In the genomic region with DNA sequence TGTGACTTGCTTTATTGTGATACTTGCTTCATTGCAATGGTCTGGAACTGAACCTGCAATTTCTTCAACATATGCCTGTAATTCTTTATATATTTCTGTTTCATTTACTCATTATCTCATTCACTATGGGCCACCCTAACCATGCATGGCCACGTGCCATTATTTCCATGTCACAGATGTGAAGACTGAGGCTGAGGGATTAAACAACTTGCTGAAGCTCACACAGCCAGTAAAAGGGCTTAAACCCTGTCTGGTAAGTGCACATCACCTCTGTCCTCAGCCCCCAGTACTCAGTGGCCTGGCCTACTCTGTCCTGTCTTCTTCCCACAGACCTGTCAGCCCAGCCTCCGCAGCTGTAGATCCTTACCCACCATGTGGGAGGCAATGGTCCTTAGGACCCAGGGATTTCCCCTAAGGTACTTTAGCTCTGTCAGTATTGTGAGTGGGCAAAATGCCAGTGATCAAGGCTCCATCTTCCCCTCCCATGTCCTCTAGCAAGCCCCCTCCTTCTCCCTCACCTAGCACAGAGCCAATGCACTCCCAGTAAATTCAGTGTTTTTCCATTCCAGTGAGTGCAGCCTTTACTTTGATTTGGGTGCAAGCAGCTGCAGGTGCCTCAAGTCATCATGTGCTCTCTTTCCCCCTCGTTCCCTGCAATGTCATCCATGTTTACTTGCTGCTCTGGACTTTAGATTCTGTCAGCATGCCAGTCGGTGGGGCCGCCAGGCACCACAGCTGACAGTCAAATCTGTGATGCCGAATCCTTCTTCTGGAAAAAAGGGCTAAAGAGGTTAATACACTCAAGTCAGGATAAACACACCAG, we compare ENCODE assay signal across 1 cellular context.
TF ChIP-seq lines count a peak whose summit lies in the region.

No MANE protein-coding gene starts in this region.

TF ChIP-seq in HepG2, 621 proteins besides CTCF, POLR2A, EP300 and RAD21 (continued from another document and continues in another):
- TF ChIP-seq, protein P1, sequence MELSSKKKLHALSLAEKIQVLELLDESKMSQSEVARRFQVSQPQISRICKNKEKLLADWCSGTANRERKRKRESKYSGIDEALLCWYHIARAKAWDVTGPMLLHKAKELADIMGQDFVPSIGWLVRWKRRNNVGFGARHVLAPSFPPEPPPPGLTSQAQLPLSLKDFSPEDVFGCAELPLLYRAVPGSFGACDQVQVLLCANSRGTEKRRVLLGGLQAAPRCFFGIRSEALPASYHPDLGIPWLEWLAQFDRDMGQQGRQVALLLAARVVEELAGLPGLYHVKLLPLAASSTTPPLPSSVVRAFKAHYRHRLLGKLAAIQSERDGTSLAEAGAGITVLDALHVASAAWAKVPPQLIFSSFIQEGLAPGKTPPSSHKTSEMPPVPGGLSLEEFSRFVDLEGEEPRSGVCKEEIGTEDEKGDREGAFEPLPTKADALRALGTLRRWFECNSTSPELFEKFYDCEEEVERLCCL (CRISPR knock-in tag; IDR thresholded peaks at IDR 0.05; ENCODE audit: borderline replicate concordance) = no peak
- TF ChIP-seq BRD4 (CRISPR knock-in tag; IDR thresholded peaks at IDR 0.05) (0 out of 2 replicates have a peak, but pooled peaks have one; percentile 16), ZNF205 (CRISPR knock-in tag; IDR thresholded peaks at IDR 0.05) (peak; percentile 50; the same call in 1 of the 2 replicates), ZBTB34 (CRISPR knock-in tag; IDR thresholded peaks at IDR 0.05) (peak; percentile 88), KDM5B (CRISPR knock-in tag; IDR thresholded peaks at IDR 0.05; ENCODE audit: borderline replicate concordance) (peak; percentile 73; the same call in 1 of the 2 replicates), GABPA (IDR thresholded peaks at IDR 0.05; ENCODE audit: low read depth, low read length) (no peak), GABPA (CRISPR knock-in tag; IDR thresholded peaks at IDR 0.05; ENCODE audit: low read depth) (no peak), ZNF615 (CRISPR knock-in tag; IDR thresholded peaks at IDR 0.05; ENCODE audit: borderline replicate concordance) (no peak), ZBTB43 (CRISPR knock-in tag; conservative IDR thresholded peaks at IDR 0.05) (peak; percentile 70; the same call in 1 of the 2 replicates), ZFX (CRISPR knock-in tag; IDR thresholded peaks at IDR 0.05; ENCODE audit: low read depth) (peak; percentile 45; the same call in 1 of the 2 replicates), MXD3 (CRISPR knock-in tag; IDR thresholded peaks at IDR 0.05) (no peak), ZNF672 (CRISPR knock-in tag; IDR thresholded peaks at IDR 0.05) (no peak), MED8 (CRISPR knock-in tag; IDR thresholded peaks at IDR 0.05; ENCODE audit: insufficient replicate concordance) (peak; percentile 52), CHD2 (IDR thresholded peaks at IDR 0.05; ENCODE audit: low read depth, low read length) (no peak), SNAI1 (CRISPR knock-in tag; IDR thresholded peaks at IDR 0.05; ENCODE audit: borderline replicate concordance) (peak; percentile 90), ZNF354B (CRISPR knock-in tag; IDR thresholded peaks at IDR 0.05) (no peak), RFXAP (CRISPR knock-in tag; IDR thresholded peaks at IDR 0.05; ENCODE audit: borderline replicate concordance) (no peak), AKAP8 (CRISPR knock-in tag; IDR thresholded peaks at IDR 0.05) (no peak), PRDM4 (CRISPR knock-in tag; IDR thresholded peaks at IDR 0.05; ENCODE audit: borderline replicate concordance) (no peak), ZNF350 (CRISPR knock-in tag; IDR thresholded peaks at IDR 0.05; ENCODE audit: borderline replicate concordance, low read depth) (peak; percentile 74; the same call in 1 of the 2 replicates), ZFP91 (CRISPR knock-in tag; IDR thresholded peaks at IDR 0.05; ENCODE audit: borderline replicate concordance) (peak; percentile 51; the same call in 1 of the 2 replicates), AGO2 (optimal IDR thresholded peaks at IDR 0.05; ENCODE audit: low read depth, low read length) (no peak), MIER2 (CRISPR knock-in tag; IDR thresholded peaks at IDR 0.05) (peak; percentile 64; the same call in 1 of the 2 replicates), PITX1 (CRISPR knock-in tag; IDR thresholded peaks at IDR 0.05) (peak; percentile 59; the same call in 1 of the 2 replicates)
- TF ChIP-seq, protein P2, sequence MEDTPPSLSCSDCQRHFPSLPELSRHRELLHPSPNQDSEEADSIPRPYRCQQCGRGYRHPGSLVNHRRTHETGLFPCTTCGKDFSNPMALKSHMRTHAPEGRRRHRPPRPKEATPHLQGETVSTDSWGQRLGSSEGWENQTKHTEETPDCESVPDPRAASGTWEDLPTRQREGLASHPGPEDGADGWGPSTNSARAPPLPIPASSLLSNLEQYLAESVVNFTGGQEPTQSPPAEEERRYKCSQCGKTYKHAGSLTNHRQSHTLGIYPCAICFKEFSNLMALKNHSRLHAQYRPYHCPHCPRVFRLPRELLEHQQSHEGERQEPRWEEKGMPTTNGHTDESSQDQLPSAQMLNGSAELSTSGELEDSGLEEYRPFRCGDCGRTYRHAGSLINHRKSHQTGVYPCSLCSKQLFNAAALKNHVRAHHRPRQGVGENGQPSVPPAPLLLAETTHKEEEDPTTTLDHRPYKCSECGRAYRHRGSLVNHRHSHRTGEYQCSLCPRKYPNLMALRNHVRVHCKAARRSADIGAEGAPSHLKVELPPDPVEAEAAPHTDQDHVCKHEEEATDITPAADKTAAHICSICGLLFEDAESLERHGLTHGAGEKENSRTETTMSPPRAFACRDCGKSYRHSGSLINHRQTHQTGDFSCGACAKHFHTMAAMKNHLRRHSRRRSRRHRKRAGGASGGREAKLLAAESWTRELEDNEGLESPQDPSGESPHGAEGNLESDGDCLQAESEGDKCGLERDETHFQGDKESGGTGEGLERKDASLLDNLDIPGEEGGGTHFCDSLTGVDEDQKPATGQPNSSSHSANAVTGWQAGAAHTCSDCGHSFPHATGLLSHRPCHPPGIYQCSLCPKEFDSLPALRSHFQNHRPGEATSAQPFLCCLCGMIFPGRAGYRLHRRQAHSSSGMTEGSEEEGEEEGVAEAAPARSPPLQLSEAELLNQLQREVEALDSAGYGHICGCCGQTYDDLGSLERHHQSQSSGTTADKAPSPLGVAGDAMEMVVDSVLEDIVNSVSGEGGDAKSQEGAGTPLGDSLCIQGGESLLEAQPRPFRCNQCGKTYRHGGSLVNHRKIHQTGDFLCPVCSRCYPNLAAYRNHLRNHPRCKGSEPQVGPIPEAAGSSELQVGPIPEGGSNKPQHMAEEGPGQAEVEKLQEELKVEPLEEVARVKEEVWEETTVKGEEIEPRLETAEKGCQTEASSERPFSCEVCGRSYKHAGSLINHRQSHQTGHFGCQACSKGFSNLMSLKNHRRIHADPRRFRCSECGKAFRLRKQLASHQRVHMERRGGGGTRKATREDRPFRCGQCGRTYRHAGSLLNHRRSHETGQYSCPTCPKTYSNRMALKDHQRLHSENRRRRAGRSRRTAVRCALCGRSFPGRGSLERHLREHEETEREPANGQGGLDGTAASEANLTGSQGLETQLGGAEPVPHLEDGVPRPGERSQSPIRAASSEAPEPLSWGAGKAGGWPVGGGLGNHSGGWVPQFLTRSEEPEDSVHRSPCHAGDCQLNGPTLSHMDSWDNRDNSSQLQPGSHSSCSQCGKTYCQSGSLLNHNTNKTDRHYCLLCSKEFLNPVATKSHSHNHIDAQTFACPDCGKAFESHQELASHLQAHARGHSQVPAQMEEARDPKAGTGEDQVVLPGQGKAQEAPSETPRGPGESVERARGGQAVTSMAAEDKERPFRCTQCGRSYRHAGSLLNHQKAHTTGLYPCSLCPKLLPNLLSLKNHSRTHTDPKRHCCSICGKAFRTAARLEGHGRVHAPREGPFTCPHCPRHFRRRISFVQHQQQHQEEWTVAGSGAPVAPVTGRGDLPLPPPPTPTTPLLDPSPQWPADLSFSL (CRISPR knock-in tag; IDR thresholded peaks at IDR 0.05) = no peak
- TF ChIP-seq, protein P3, sequence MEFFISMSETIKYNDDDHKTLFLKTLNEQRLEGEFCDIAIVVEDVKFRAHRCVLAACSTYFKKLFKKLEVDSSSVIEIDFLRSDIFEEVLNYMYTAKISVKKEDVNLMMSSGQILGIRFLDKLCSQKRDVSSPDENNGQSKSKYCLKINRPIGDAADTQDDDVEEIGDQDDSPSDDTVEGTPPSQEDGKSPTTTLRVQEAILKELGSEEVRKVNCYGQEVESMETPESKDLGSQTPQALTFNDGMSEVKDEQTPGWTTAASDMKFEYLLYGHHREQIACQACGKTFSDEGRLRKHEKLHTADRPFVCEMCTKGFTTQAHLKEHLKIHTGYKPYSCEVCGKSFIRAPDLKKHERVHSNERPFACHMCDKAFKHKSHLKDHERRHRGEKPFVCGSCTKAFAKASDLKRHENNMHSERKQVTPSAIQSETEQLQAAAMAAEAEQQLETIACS (CRISPR knock-in tag; IDR thresholded peaks at IDR 0.05) = no peak
- TF ChIP-seq, protein P4, sequence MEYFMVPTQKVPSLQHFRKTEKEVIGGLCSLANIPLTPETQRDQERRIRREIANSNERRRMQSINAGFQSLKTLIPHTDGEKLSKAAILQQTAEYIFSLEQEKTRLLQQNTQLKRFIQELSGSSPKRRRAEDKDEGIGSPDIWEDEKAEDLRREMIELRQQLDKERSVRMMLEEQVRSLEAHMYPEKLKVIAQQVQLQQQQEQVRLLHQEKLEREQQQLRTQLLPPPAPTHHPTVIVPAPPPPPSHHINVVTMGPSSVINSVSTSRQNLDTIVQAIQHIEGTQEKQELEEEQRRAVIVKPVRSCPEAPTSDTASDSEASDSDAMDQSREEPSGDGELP (IDR thresholded peaks at IDR 0.05; ENCODE audit: borderline replicate concordance, low read depth) = peak; percentile 97
